Comparison of ENCODE assay signal across 12 cellular contexts in genomic region chr12:118175823-118176447, GRCh38. TPM values are rescaled to one million over a fixed set of nuclear protein-coding genes. Genes with fewer than 3 reads are reported as not detected.
A peak's percentile ranks its signal among the peaks of the same experiment; 100 is the strongest.
DNase-seq lines count a peak whose midpoint lies in the region; ATAC-seq and TF ChIP-seq lines count a peak whose summit lies in the region.
"Had no signal": no experiment of that assay in that cellular context is flagged by ENCODE, and none has a peak within 500 bp of the region (broad histone marks: within the 10 kb centered on the region; RNA-seq: fewer than 3 reads in every experiment).

No MANE protein-coding gene starts in this region.

- H3K27ac ChIP-seq in BLaER1 treated with 17β-estradiol and CSF1 and Interleukin-3, amounts not matched to agents 10 nM and 100 nM: peak overlapping the region in 9 of 11 experiments; percentile 32 to 89 (median 73); a peak in 19 of 22 replicates

- H3K36me3 ChIP-seq in BLaER1 treated with 17β-estradiol and CSF1 and Interleukin-3, amounts not matched to agents 10 nM and 100 nM: peaks cover 82 to 100% (median 94%) of the 10 kb centered on the region in 11 experiments

- H3K9ac ChIP-seq in BLaER1 treated with 17β-estradiol and CSF1 and Interleukin-3, amounts not matched to agents 10 nM and 100 nM: peak overlapping the region in 5 of 11 experiments; percentile 15 to 73 (median 61); a peak in 8 of 22 replicates

- no peaks in the 10 kb centered on the region; a peak in 1 of 22 replicates for H3K9me3 ChIP-seq in BLaER1 treated with 17β-estradiol and CSF1 and Interleukin-3, amounts not matched to agents 10 nM and 100 nM (replicated peaks in 1 of 11)

- no peak overlapping the region for H3K4me3 ChIP-seq in BLaER1 treated with 17β-estradiol and CSF1 and Interleukin-3, amounts not matched to agents 10 nM and 100 nM
- H3K4me3 ChIP-seq: K562 had no signal

- H4K20me1 ChIP-seq in BLaER1 treated with 17β-estradiol and CSF1 and Interleukin-3, amounts not matched to agents 10 nM and 100 nM: no peaks in the 10 kb centered on the region

- H3K4me1 ChIP-seq in BLaER1 treated with 17β-estradiol and CSF1 and Interleukin-3, amounts not matched to agents 10 nM and 100 nM: peaks cover 0 to 37% (median 20%) of the 10 kb centered on the region in 10 experiments; a peak in 17 of 20 replicates

- no peak for TF ChIP-seq CTCF in omental fat pad (IDR thresholded peaks at IDR 0.05)

- H3K27me3 ChIP-seq in BLaER1 treated with 17β-estradiol and CSF1 and Interleukin-3, amounts not matched to agents 10 nM and 100 nM: no peaks in the 10 kb centered on the region

- DNase-seq in NOMO-1 (lab: John Stamatoyannopoulos, UW; ENCODE audit: unreplicated experiment in 2 of 2): peak; percentile 86 to 91
- no peak for DNase-seq in omental fat pad (ENCODE audit: low spot score)
- no peak for DNase-seq in NCI-H69 (lab: John Stamatoyannopoulos, UW)
- no peak for DNase-seq in NCI-H2081 (lab: John Stamatoyannopoulos, UW)
- DNase-seq: activated CD8-positive, alpha-beta memory T cell treated with anti-CD3 and anti-CD28 coated beads, Interleukin-2, amount 10 ng/mL, durations not matched to agents 7 days and 5 days; endodermal cell; NCI-H446 had no signal

- ATAC-seq in GM19397 (IDR thresholded peaks at IDR 0.05; ENCODE audit: unreplicated experiment): peak; percentile 55
- ATAC-seq in HG03039 (IDR thresholded peaks at IDR 0.05; ENCODE audit: unreplicated experiment): peak; percentile 72
- no peak for ATAC-seq in omental fat pad (ENCODE audit: low FRiP score)
- no peak for ATAC-seq in GM18520 (IDR thresholded peaks at IDR 0.05; ENCODE audit: unreplicated experiment)
- ATAC-seq: activated CD8-positive, alpha-beta memory T cell treated with anti-CD3 and anti-CD28 coated beads, Interleukin-2, amount 10 ng/mL, durations not matched to agents 7 days and 5 days; K562 had no signal

- peak overlapping the region in 9 of 11 experiments; percentile 26 to 70 (median 60); a peak in 16 of 22 replicates for H3K4me2 ChIP-seq in BLaER1 treated with 17β-estradiol and CSF1 and Interleukin-3, amounts not matched to agents 10 nM and 100 nM

RNA-seq across cellular contexts. Expression of gene PEBP1, which starts 40.0 kb away (rescaled TPM):
- total RNA-seq in omental fat pad: 100 to 1,000 TPM; 239 to 445 (median 292) TPM

Comparison
In these comparisons a context has a peak if more than half of its experiments do, and no peak if none do; other contexts are left out.
1. ATAC-seq: peak in GM19397 (single experiment) and HG03039 (single experiment); none in omental fat pad (single experiment) and GM18520 (single experiment).
2. DNase-seq: peak in NOMO-1 (2 of 2); none in omental fat pad (single experiment), NCI-H69 (single experiment) and NCI-H2081 (0 of 2).